In the genomic region with DNA sequence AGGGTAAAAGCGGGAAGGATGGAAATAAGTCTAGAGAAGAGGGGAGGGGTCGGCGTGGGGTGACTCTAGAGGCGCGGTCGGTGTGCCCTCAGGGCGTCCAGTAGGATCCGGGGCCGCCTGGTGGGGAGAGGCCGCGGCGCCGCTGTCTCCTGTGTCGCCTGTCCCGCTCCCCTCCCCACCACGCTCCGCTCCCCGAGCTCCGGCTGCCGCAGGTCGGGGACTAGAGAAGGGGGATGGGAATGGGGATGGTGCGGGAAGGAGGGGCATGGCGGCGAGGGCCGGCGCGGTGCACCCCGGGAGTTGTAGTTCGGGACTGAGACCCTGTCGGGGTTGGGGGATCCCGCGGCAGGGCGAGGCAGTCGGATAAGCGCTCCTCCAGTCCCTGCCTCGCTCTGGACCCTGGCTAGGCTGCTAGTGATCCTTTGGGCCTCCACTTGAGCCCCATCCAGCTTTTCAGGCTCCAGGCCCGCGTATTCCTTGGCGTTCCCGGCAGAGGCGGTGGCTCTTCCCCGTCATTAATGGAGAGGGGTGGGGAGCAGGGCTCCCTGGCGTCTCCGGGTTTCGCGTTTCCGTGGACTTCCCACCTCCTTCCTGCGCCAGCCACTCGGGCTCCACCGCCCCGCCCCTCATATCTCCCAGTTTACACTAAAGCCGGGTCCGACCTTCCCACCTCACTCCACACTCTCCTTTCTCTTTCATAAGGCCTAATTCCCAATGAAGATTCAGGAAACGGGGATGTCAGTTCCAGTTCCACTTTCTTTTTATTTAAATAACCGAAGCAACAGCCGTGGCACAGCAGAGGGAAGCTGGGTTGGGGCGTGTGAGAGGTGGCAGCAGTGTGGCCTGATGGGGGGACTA, we compare ENCODE assay signal across 1 cellular context.
TF ChIP-seq lines count a peak whose summit lies in the region.

A gene with protein sequence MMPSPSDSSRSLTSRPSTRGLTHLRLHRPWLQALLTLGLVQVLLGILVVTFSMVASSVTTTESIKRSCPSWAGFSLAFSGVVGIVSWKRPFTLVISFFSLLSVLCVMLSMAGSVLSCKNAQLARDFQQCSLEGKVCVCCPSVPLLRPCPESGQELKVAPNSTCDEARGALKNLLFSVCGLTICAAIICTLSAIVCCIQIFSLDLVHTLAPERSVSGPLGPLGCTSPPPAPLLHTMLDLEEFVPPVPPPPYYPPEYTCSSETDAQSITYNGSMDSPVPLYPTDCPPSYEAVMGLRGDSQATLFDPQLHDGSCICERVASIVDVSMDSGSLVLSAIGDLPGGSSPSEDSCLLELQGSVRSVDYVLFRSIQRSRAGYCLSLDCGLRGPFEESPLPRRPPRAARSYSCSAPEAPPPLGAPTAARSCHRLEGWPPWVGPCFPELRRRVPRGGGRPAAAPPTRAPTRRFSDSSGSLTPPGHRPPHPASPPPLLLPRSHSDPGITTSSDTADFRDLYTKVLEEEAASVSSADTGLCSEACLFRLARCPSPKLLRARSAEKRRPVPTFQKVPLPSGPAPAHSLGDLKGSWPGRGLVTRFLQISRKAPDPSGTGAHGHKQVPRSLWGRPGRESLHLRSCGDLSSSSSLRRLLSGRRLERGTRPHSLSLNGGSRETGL (minus strand): TSS at position 241 of the 858 bp plus-strand sequence. CDS start 606 bp downstream, outside the sequence.

TF ChIP-seq in HepG2, 621 proteins besides CTCF, POLR2A, EP300 and RAD21 (continued from another document and continues in another):
- TF ChIP-seq EEA1 (CRISPR knock-in tag; IDR thresholded peaks at IDR 0.05; ENCODE audit: borderline replicate concordance) (peak; percentile 22; the same call in 1 of the 2 replicates), ZMYM3 (CRISPR knock-in tag; IDR thresholded peaks at IDR 0.05) (no peak), ZFP90 (CRISPR knock-in tag; IDR thresholded peaks at IDR 0.05; ENCODE audit: borderline replicate concordance) (peak; percentile 77; the same call in 1 of the 2 replicates), EED (CRISPR knock-in tag; IDR thresholded peaks at IDR 0.05) (no peak), ZNF737 (CRISPR knock-in tag; IDR thresholded peaks at IDR 0.05; ENCODE audit: borderline replicate concordance) (no peak), ZFP36L1 (CRISPR knock-in tag; IDR thresholded peaks at IDR 0.05) (no peak), ZNF205 (CRISPR knock-in tag; IDR thresholded peaks at IDR 0.05) (0 out of 2 replicates have a peak, but pooled peaks have one; percentile 49), ZNF547 (CRISPR knock-in tag; IDR thresholded peaks at IDR 0.05) (no peak), MAFK (conservative IDR thresholded peaks at IDR 0.05 in 1 of 2, IDR thresholded peaks at IDR 0.05 in 1 of 2; ENCODE audit: low read length in 2 of 2) (no peak), ZFP1 (CRISPR knock-in tag; IDR thresholded peaks at IDR 0.05) (0 out of 2 replicates have a peak, but pooled peaks have one; percentile 47), MXD3 (CRISPR knock-in tag; IDR thresholded peaks at IDR 0.05) (peak; percentile 33; the same call in 1 of the 2 replicates), ZNF354B (CRISPR knock-in tag; IDR thresholded peaks at IDR 0.05) (no peak), SP4 (CRISPR knock-in tag; IDR thresholded peaks at IDR 0.05) (peak; percentile 50; the same call in 1 of the 2 replicates), MIER2 (CRISPR knock-in tag; IDR thresholded peaks at IDR 0.05) (0 out of 2 replicates have a peak, but pooled peaks have one; percentile 51), ARID2 (CRISPR knock-in tag; IDR thresholded peaks at IDR 0.05; ENCODE audit: borderline replicate concordance) (no peak), ZNF83 (CRISPR knock-in tag; IDR thresholded peaks at IDR 0.05; ENCODE audit: borderline replicate concordance) (no peak), RARA (CRISPR knock-in tag; IDR thresholded peaks at IDR 0.05) (0 out of 2 replicates have a peak, but pooled peaks have one; percentile 7), PCBP1 (IDR thresholded peaks at IDR 0.05; ENCODE audit: borderline replicate concordance, low read depth, low read length) (peak; percentile 96), KLF6 (CRISPR knock-in tag; IDR thresholded peaks at IDR 0.05) (0 out of 2 replicates have a peak, but pooled peaks have one; percentile 36), STAT5B (CRISPR knock-in tag; IDR thresholded peaks at IDR 0.05) (no peak), PAX8 (CRISPR knock-in tag; IDR thresholded peaks at IDR 0.05; ENCODE audit: borderline replicate concordance) (no peak), ZBTB21 (CRISPR knock-in tag; IDR thresholded peaks at IDR 0.05) (no peak), ZKSCAN8 (CRISPR knock-in tag; IDR thresholded peaks at IDR 0.05; ENCODE audit: borderline replicate concordance) (no peak), MLXIP (CRISPR knock-in tag; IDR thresholded peaks at IDR 0.05; ENCODE audit: borderline replicate concordance) (no peak), CEBPG (CRISPR knock-in tag; IDR thresholded peaks at IDR 0.05) (no peak), HNRNPH1 (optimal IDR thresholded peaks at IDR 0.05; ENCODE audit: low read depth, low read length) (peak; percentile 32), ZNF260 (CRISPR knock-in tag; IDR thresholded peaks at IDR 0.05; ENCODE audit: borderline replicate concordance, low read depth) (no peak), ZNF121 (CRISPR knock-in tag; IDR thresholded peaks at IDR 0.05) (no peak), GFI1 (CRISPR knock-in tag; IDR thresholded peaks at IDR 0.05; ENCODE audit: borderline replicate concordance) (no peak), HOXA9 (CRISPR knock-in tag; IDR thresholded peaks at IDR 0.05; ENCODE audit: borderline replicate concordance) (no peak), ZNF513 (CRISPR knock-in tag; conservative IDR thresholded peaks at IDR 0.05) (no peak), TAF1 (CRISPR knock-in tag; IDR thresholded peaks at IDR 0.05) (peak; percentile 64), ZNF224 (CRISPR knock-in tag; IDR thresholded peaks at IDR 0.05) (no peak)
- TF ChIP-seq, protein P1, sequence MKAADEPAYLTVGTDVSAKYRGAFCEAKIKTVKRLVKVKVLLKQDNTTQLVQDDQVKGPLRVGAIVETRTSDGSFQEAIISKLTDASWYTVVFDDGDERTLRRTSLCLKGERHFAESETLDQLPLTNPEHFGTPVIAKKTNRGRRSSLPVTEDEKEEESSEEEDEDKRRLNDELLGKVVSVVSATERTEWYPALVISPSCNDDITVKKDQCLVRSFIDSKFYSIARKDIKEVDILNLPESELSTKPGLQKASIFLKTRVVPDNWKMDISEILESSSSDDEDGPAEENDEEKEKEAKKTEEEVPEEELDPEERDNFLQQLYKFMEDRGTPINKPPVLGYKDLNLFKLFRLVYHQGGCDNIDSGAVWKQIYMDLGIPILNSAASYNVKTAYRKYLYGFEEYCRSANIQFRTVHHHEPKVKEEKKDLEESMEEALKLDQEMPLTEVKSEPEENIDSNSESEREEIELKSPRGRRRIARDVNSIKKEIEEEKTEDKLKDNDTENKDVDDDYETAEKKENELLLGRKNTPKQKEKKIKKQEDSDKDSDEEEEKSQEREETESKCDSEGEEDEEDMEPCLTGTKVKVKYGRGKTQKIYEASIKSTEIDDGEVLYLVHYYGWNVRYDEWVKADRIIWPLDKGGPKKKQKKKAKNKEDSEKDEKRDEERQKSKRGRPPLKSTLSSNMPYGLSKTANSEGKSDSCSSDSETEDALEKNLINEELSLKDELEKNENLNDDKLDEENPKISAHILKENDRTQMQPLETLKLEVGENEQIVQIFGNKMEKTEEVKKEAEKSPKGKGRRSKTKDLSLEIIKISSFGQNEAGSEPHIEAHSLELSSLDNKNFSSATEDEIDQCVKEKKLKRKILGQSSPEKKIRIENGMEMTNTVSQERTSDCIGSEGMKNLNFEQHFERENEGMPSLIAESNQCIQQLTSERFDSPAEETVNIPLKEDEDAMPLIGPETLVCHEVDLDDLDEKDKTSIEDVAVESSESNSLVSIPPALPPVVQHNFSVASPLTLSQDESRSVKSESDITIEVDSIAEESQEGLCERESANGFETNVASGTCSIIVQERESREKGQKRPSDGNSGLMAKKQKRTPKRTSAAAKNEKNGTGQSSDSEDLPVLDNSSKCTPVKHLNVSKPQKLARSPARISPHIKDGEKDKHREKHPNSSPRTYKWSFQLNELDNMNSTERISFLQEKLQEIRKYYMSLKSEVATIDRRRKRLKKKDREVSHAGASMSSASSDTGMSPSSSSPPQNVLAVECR (CRISPR knock-in tag; IDR thresholded peaks at IDR 0.05; ENCODE audit: borderline replicate concordance) = peak; percentile 83; the same call in 1 of the 2 replicates
- TF ChIP-seq, protein P2, sequence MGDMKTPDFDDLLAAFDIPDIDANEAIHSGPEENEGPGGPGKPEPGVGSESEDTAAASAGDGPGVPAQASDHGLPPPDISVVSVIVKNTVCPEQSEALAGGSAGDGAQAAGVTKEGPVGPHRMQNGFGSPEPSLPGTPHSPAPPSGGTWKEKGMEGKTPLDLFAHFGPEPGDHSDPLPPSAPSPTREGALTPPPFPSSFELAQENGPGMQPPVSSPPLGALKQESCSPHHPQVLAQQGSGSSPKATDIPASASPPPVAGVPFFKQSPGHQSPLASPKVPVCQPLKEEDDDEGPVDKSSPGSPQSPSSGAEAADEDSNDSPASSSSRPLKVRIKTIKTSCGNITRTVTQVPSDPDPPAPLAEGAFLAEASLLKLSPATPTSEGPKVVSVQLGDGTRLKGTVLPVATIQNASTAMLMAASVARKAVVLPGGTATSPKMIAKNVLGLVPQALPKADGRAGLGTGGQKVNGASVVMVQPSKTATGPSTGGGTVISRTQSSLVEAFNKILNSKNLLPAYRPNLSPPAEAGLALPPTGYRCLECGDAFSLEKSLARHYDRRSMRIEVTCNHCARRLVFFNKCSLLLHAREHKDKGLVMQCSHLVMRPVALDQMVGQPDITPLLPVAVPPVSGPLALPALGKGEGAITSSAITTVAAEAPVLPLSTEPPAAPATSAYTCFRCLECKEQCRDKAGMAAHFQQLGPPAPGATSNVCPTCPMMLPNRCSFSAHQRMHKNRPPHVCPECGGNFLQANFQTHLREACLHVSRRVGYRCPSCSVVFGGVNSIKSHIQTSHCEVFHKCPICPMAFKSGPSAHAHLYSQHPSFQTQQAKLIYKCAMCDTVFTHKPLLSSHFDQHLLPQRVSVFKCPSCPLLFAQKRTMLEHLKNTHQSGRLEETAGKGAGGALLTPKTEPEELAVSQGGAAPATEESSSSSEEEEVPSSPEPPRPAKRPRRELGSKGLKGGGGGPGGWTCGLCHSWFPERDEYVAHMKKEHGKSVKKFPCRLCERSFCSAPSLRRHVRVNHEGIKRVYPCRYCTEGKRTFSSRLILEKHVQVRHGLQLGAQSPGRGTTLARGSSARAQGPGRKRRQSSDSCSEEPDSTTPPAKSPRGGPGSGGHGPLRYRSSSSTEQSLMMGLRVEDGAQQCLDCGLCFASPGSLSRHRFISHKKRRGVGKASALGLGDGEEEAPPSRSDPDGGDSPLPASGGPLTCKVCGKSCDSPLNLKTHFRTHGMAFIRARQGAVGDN (CRISPR knock-in tag; IDR thresholded peaks at IDR 0.05) = peak; percentile 61; the same call in 1 of the 2 replicates
- TF ChIP-seq, protein P3, sequence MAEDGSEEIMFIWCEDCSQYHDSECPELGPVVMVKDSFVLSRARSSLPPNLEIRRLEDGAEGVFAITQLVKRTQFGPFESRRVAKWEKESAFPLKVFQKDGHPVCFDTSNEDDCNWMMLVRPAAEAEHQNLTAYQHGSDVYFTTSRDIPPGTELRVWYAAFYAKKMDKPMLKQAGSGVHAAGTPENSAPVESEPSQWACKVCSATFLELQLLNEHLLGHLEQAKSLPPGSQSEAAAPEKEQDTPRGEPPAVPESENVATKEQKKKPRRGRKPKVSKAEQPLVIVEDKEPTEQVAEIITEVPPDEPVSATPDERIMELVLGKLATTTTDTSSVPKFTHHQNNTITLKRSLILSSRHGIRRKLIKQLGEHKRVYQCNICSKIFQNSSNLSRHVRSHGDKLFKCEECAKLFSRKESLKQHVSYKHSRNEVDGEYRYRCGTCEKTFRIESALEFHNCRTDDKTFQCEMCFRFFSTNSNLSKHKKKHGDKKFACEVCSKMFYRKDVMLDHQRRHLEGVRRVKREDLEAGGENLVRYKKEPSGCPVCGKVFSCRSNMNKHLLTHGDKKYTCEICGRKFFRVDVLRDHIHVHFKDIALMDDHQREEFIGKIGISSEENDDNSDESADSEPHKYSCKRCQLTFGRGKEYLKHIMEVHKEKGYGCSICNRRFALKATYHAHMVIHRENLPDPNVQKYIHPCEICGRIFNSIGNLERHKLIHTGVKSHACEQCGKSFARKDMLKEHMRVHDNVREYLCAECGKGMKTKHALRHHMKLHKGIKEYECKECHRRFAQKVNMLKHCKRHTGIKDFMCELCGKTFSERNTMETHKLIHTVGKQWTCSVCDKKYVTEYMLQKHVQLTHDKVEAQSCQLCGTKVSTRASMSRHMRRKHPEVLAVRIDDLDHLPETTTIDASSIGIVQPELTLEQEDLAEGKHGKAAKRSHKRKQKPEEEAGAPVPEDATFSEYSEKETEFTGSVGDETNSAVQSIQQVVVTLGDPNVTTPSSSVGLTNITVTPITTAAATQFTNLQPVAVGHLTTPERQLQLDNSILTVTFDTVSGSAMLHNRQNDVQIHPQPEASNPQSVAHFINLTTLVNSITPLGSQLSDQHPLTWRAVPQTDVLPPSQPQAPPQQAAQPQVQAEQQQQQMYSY (CRISPR knock-in tag; IDR thresholded peaks at IDR 0.05) = peak; percentile 61; the same call in 1 of the 2 replicates
